ENCODE assay signal across 7 cellular contexts in the genomic region with DNA sequence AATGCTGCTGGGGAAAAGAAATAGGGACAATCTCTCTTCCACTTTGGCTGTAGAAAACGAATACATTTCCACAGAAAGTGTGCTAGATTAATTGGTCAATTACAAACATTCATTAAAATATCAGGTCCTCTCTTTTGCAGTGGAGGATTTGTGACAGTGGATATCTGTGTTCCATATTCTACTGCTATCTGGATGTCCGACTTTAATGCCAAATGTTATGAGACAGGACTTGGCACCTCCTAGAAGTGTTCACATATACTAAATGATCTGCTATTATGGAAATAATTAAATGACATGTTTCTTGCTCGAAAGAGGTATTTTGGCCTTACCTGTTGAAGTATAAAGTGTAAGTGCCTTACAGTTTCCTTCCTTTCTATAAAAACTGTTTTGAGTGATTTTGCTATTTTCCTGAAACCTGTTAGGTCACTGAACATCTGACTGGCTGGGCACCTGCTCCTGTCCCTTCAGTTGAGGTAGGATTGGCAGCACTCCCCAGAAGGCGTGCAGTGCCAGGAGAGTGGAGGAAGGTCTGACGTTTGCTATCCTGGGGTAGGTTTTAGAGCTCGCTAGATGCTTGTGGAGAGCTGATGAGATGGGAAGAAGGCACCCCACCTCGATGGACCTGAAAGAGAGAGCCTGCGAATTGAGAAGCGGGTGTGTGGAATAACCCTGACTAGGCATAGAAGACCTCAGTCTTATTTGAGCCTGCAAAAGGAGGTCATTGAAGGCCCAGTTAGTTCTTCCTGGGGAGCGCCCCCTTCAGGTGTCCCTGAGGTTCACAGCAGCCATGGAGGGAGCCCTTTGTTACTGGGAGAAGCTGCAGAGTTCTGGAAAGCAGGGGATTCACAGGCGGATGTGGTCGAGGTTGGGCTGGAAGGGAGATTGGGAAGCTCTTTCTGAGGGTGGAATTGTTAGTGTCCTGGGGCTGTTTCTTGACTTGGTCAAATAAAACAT.
A peak's percentile ranks its signal among the peaks of the same experiment; 100 is the strongest.
DNase-seq lines count a peak whose midpoint lies in the region; ATAC-seq, FAIRE-seq and TF ChIP-seq lines count a peak whose summit lies in the region.

No MANE protein-coding gene starts in this region.

- H3K27me3 Mint-ChIP-seq in naive thymus-derived CD4-positive, alpha-beta T cell, result no peaks in the 10 kb centered on the region

- H3K36me3 Mint-ChIP-seq in naive thymus-derived CD4-positive, alpha-beta T cell, result peaks cover 0 to 55% (median 37%) of the 10 kb centered on the region in 5 donors

- no peaks in the 10 kb centered on the region for H3K9me3 ChIP-seq in PC-3 (ENCODE audit: low read length)
- H3K9me3 ChIP-seq in naive thymus-derived CD4-positive, alpha-beta T cell (ENCODE audit: control insufficient read depth in 2 of 3, low read length in 3 of 3), result no peaks in the 10 kb centered on the region

- H2AFZ ChIP-seq in PC-3 (ENCODE audit: low read length), result peak overlapping the region; percentile 93

- peaks cover 26% of the 10 kb centered on the region for H3K79me2 ChIP-seq in PC-3 (ENCODE audit: low read length)

- CTCF ChIA-PET in PC-3 (lab: Charles Lee), result no interaction called here
- CTCF ChIA-PET in naive thymus-derived CD4-positive, alpha-beta T cell (lab: Charles Lee), result interaction anchor here (1.0 kb wide), 1 partner anchor 154 kb away, joined by 3 read pairs; no protein-coding TSS in a partner anchor

- peak; percentile 33 for TF ChIP-seq CTCF in GM12865 (IDR thresholded peaks at IDR 0.05; ENCODE audit: insufficient read depth, low read depth, low read length, missing control alignments)
- TF ChIP-seq CTCF in PC-3 (conservative IDR thresholded peaks at IDR 0.05; ENCODE audit: low read depth, low read length), result peak; percentile 48

- H3F3A ChIP-seq in PC-3 (ENCODE audit: low read length, unreplicated experiment), result no peaks in the 10 kb centered on the region

- H3K9ac ChIP-seq in PC-3 (ENCODE audit: low read length), result peak overlapping the region; percentile 94

- DNase-seq in GM12865 (ENCODE audit: low read depth) (no peak), PC-3 (no peak), ecto neural progenitor cell (ENCODE audit: low spot score) (peak; percentile 66), GM19239 (ENCODE audit: insufficient read length, low spot score) (no peak), DMS153 (lab: John Stamatoyannopoulos, UW) (no peak), NOMO-1 treated with dmso at 0.1 percent for 144 hours (lab: John Stamatoyannopoulos, UW; ENCODE audit: unreplicated experiment) (no peak)
- no peak for DNase-seq in naive thymus-derived CD4-positive, alpha-beta T cell

- POLR2A ChIA-PET in PC-3 (lab: Charles Lee; ENCODE audit: unreplicated experiment), result no interaction called here
- POLR2A ChIA-PET in naive thymus-derived CD4-positive, alpha-beta T cell (lab: Charles Lee), result interaction anchor here (0.8 to 4.7 kb wide), 6 partner anchors 8 to 534 kb away, joined by 3 to 74 read pairs (median 4); a partner anchor contains a TSS

- H3K4me3 ChIP-seq in GM12865 (ENCODE audit: low read depth, low read length) (peak overlapping the region; percentile 89), PC-3 (ENCODE audit: low read length) (peak overlapping the region; percentile 93)
- peak overlapping the region; percentile 98 for H3K4me3 ChIP-seq in naive thymus-derived CD4-positive, alpha-beta T cell (ENCODE audit: low read length)

- H3K27ac Mint-ChIP-seq in naive thymus-derived CD4-positive, alpha-beta T cell, result peak overlapping the region; percentile 83 to 100 (median 98)

- H4K20me1 ChIP-seq in PC-3 (ENCODE audit: low read length), result no peaks in the 10 kb centered on the region

- TSS peak; percentile 45 for BruUV-seq in PC-3 (replicated peaks; lab: Mats Ljungman, UMichigan)

- ATAC-seq in PC-3, result no peak; the same call in 1 of the 2 replicates
- ATAC-seq in naive thymus-derived CD4-positive, alpha-beta T cell, result no peak

- FAIRE-seq in GM19239 (lab: Jason Lieb, UNC), result no peak

- peak overlapping the region; percentile 78 to 100 (median 99) for H3K4me3 Mint-ChIP-seq in naive thymus-derived CD4-positive, alpha-beta T cell

- H3K36me3 ChIP-seq in PC-3 (ENCODE audit: low read depth, low read length), result peaks cover 7% of the 10 kb centered on the region
- peaks cover 0 to 12% (median 0%) of the 10 kb centered on the region in 3 experiments for H3K36me3 ChIP-seq in naive thymus-derived CD4-positive, alpha-beta T cell (ENCODE audit: control insufficient read depth in 2 of 3, insufficient read depth in 3 of 3, low read length in 3 of 3)

- no peak overlapping the region for H3K27ac ChIP-seq in PC-3 (ENCODE audit: low read length)
- peak overlapping the region; percentile 88 for H3K27ac ChIP-seq in naive thymus-derived CD4-positive, alpha-beta T cell (ENCODE audit: low read depth, low read length)

- intact Hi-C loops in PC-3 (cut with micrococcal nuclease), result loop anchor here (10.0 kb wide), 1 partner anchor 151 kb away; no protein-coding TSS in a partner anchor
- intact Hi-C loops in naive thymus-derived CD4-positive, alpha-beta T cell (cut with micrococcal nuclease), result loop anchor here (1.0 to 10.0 kb wide), 9 partner anchors 14 to 642 kb away; a partner anchor contains a TSS

- peaks cover 34 to 66% (median 57%) of the 10 kb centered on the region in 7 donors for H3K4me1 Mint-ChIP-seq in naive thymus-derived CD4-positive, alpha-beta T cell

- H3K4me1 ChIP-seq in PC-3 (ENCODE audit: insufficient read depth, low read length), result peaks cover 10% of the 10 kb centered on the region; the same call in 1 of the 2 replicates
- peaks cover 15 to 32% of the 10 kb centered on the region in 2 donors for H3K4me1 ChIP-seq in naive thymus-derived CD4-positive, alpha-beta T cell (ENCODE audit: control insufficient read depth in 2 of 2, insufficient read depth in 2 of 2, low read length in 2 of 2)

- no peaks in the 10 kb centered on the region for H3K27me3 ChIP-seq in PC-3 (ENCODE audit: low read length)
- H3K27me3 ChIP-seq in naive thymus-derived CD4-positive, alpha-beta T cell (ENCODE audit: control insufficient read depth in 2 of 2, insufficient read depth in 2 of 2, low read length in 2 of 2), result no peaks in the 10 kb centered on the region

- H3K4me2 ChIP-seq in PC-3 (ENCODE audit: low read length), result peak overlapping the region; percentile 97

- H3K9me3 Mint-ChIP-seq in naive thymus-derived CD4-positive, alpha-beta T cell, result peaks cover 0 to 7% (median 0%) of the 10 kb centered on the region in 11 donors

- H3K9me2 ChIP-seq in PC-3 (replicated peaks; ENCODE audit: low read length), result no peaks in the 10 kb centered on the region
